ENCODE assay signal across 2 cellular contexts in the genomic region with DNA sequence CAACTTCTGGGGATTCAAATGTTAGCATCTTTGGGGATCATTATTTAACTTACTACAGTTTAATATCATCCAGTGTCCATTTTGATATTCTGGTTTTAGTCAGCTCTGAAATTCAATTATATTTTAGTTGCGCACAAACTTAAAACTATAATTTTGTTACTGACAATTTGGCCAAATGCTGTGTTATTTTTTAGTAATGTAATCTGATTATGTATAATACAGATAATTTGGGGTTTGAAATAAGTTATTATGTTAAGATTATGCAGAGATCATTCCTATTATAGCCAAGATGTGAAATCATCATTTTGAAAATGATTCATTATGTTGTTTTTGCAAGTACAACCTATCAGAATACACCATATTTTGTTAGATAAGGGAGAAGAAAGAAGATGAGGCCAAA.
A peak's percentile ranks its signal among the peaks of the same experiment; 100 is the strongest.
TF ChIP-seq lines count a peak whose summit lies in the region.

No MANE protein-coding gene starts in this region.

TF ChIP-seq in SK-N-SH treated with all-trans-retinoic acid at 6 μM for 48 hours, 23 proteins besides CTCF, POLR2A, EP300 and RAD21 (continued from another document):
- TF ChIP-seq TSHZ2 (CRISPR knock-in tag; IDR thresholded peaks at IDR 0.05), result no peak
- no peak for TF ChIP-seq RARB (CRISPR knock-in tag; IDR thresholded peaks at IDR 0.05)
- no peak for TF ChIP-seq OSR1 (CRISPR knock-in tag; IDR thresholded peaks at IDR 0.05)
- no peak for TF ChIP-seq ZNF70 (CRISPR knock-in tag; IDR thresholded peaks at IDR 0.05)
- no peak for TF ChIP-seq CSRNP3 (CRISPR knock-in tag; IDR thresholded peaks at IDR 0.05)
- TF ChIP-seq TCF4 (CRISPR knock-in tag; IDR thresholded peaks at IDR 0.05; ENCODE audit: borderline replicate concordance), result peak; percentile 73
- no peak for TF ChIP-seq ZFP3 (CRISPR knock-in tag; IDR thresholded peaks at IDR 0.05)
- no peak; the same call in 1 of the 2 replicates for TF ChIP-seq POU6F1 (CRISPR knock-in tag; IDR thresholded peaks at IDR 0.05; ENCODE audit: borderline replicate concordance, low read depth)
- no peak for TF ChIP-seq GLIS3 (CRISPR knock-in tag; IDR thresholded peaks at IDR 0.05)
- TF ChIP-seq ISL1 (CRISPR knock-in tag; IDR thresholded peaks at IDR 0.05), result peak; percentile 87
- TF ChIP-seq ZNF8 (CRISPR knock-in tag; IDR thresholded peaks at IDR 0.05), result no peak
- TF ChIP-seq CREB5 (CRISPR knock-in tag; IDR thresholded peaks at IDR 0.05; ENCODE audit: low read depth), result peak; percentile 56
- no peak for TF ChIP-seq ZC3H10 (CRISPR knock-in tag; IDR thresholded peaks at IDR 0.05)
- no peak for TF ChIP-seq BACH2 (CRISPR knock-in tag; IDR thresholded peaks at IDR 0.05; ENCODE audit: borderline replicate concordance)
- TF ChIP-seq SNAI2 (CRISPR knock-in tag; IDR thresholded peaks at IDR 0.05), result no peak
- no peak for TF ChIP-seq PATZ1 (CRISPR knock-in tag; IDR thresholded peaks at IDR 0.05; ENCODE audit: borderline replicate concordance)
- TF ChIP-seq ZFP30 (CRISPR knock-in tag; IDR thresholded peaks at IDR 0.05), result no peak
- no peak for TF ChIP-seq ARNTL (CRISPR knock-in tag; IDR thresholded peaks at IDR 0.05; ENCODE audit: borderline replicate concordance, low read depth)

TF ChIP-seq in SK-N-SH, 30 proteins besides CTCF, POLR2A, EP300 and RAD21:
- no peak for TF ChIP-seq REST (IDR thresholded peaks at IDR 0.05; ENCODE audit: low read depth, low read length)
- no peak for TF ChIP-seq NFIC (IDR thresholded peaks at IDR 0.05; ENCODE audit: borderline replicate concordance)
- no peak for TF ChIP-seq PBX3 (IDR thresholded peaks at IDR 0.05)
- TF ChIP-seq SIN3A (IDR thresholded peaks at IDR 0.05; ENCODE audit: borderline replicate concordance, low read depth, low read length), result no peak
- no peak for TF ChIP-seq MEF2A (IDR thresholded peaks at IDR 0.05; ENCODE audit: borderline replicate concordance, low read depth)
- TF ChIP-seq POLR2AphosphoS5 (IDR thresholded peaks at IDR 0.05; ENCODE audit: low read depth, low read length), result no peak
